8 cellular contexts compared by ENCODE assay signal in the genomic region with DNA sequence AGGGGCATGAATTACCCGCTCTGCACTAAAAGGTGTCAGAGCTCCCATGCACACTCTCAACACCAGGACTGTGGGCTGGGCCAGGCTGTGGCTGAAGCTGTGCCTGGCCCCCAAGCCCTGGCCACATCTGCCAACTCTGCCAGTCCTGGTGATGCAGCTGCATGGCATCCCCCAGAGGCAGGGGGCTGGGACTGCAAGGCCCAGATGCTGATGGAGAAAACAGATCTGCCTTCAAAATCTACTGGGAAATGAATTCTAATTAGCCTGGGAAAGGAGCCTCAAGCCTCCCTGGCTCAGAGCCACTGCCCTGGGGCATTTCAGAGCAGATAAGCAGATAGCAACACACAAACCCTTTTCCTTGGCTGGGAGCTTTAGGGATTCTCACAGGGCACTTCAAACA. TPM values are rescaled to one million over a fixed set of nuclear protein-coding genes. Genes with fewer than 3 reads are reported as not detected.
A peak's percentile ranks its signal among the peaks of the same experiment; 100 is the strongest.
DNase-seq lines count a peak whose midpoint lies in the region; ATAC-seq, FAIRE-seq and TF ChIP-seq lines count a peak whose summit lies in the region.
"Had no signal": no experiment of that assay in that cellular context is flagged by ENCODE, and none has a peak within 500 bp of the region (broad histone marks: within the 10 kb centered on the region; RNA-seq: fewer than 3 reads in every experiment).

No MANE protein-coding gene starts in this region.

- no peak for DNase-seq in mesenchymal stem cell
- DNase-seq in stimulated activated CD4-positive, alpha-beta T cell treated with anti-CD3 and anti-CD28 coated beads, Interleukin-4, amount 100 ng/mL, for 4 hours: no peak
- DNase-seq in GM19239 (ENCODE audit: insufficient read length, low spot score): no peak
- DNase-seq in activated CD4-positive, alpha-beta memory T cell treated with anti-CD3 and anti-CD28 coated beads, Interleukin-2, amount 10 ng/mL, durations not matched to agents 7 days and 5 days: no peak

- no peaks in the 10 kb centered on the region for H3K79me1 ChIP-seq in mesenchymal stem cell (replicated peaks; ENCODE audit: low read length, poor library complexity, severe bottlenecking)

- H3K36me3 ChIP-seq in OCI-LY3 (replicated peaks; ENCODE audit: low read depth, low read length) (no peaks in the 10 kb centered on the region), mesenchymal stem cell (ENCODE audit: control insufficient read depth in 1 of 2, insufficient read depth in 2 of 2, low read depth in 1 of 2, low read length in 2 of 2) (no peaks in the 10 kb centered on the region)

- no peaks in the 10 kb centered on the region for H3K4me1 ChIP-seq in OCI-LY3 (ENCODE audit: low read length)
- H3K4me1 ChIP-seq in mesenchymal stem cell (ENCODE audit: control insufficient read depth, insufficient read depth, low read depth, low read length): peaks cover 13% of the 10 kb centered on the region

- no peak overlapping the region for H3K4me3 Mint-ChIP-seq in activated CD4-positive, alpha-beta memory T cell treated with anti-CD3 and anti-CD28 coated beads, Interleukin-2, amount 10 ng/mL, durations not matched to agents 7 days and 5 days

- peak; percentile 40 for ATAC-seq in GM18907 (IDR thresholded peaks at IDR 0.05; ENCODE audit: unreplicated experiment)

- peak overlapping the region in 1 of 2 experiments; percentile 59 for H3K14ac ChIP-seq in mesenchymal stem cell (ENCODE audit: low read length in 2 of 2)

- no peak for FAIRE-seq in GM19239 (lab: Jason Lieb, UNC)

- H3K23ac ChIP-seq in mesenchymal stem cell (ENCODE audit: low read length in 2 of 2): no peak overlapping the region

- H3K9me3 ChIP-seq in OCI-LY3 (ENCODE audit: insufficient read depth, low read length): no peaks in the 10 kb centered on the region
- H3K9me3 ChIP-seq in mesenchymal stem cell (ENCODE audit: control insufficient read depth, low read length): no peaks in the 10 kb centered on the region

- no peak overlapping the region for H3K4ac ChIP-seq in mesenchymal stem cell (ENCODE audit: low read depth in 1 of 2, low read length in 2 of 2)

- POLR2A ChIA-PET in activated CD4-positive, alpha-beta memory T cell treated with anti-CD3 and anti-CD28 coated beads, Interleukin-2, amount 10 ng/mL, durations not matched to agents 7 days and 5 days (lab: Charles Lee): no interaction called here

- no peaks in the 10 kb centered on the region for H4K20me1 ChIP-seq in OCI-LY3 (ENCODE audit: insufficient read depth, low read length)

- TF ChIP-seq CTCF in OCI-LY3 (IDR thresholded peaks at IDR 0.05; ENCODE audit: low read depth, low read length): peak; percentile 27

- H3K9me3 Mint-ChIP-seq in activated CD4-positive, alpha-beta memory T cell treated with anti-CD3 and anti-CD28 coated beads, Interleukin-2, amount 10 ng/mL, durations not matched to agents 7 days and 5 days: no peaks in the 10 kb centered on the region
- H3K9me3 Mint-ChIP-seq: brain had no signal

- no peak overlapping the region for H3K9ac ChIP-seq in OCI-LY3 (ENCODE audit: low read length)
- no peak overlapping the region for H3K9ac ChIP-seq in mesenchymal stem cell (ENCODE audit: low read length)

- H4K91ac ChIP-seq in mesenchymal stem cell (ENCODE audit: low read length): no peak overlapping the region

- H3K36me3 Mint-ChIP-seq in activated CD4-positive, alpha-beta memory T cell treated with anti-CD3 and anti-CD28 coated beads, Interleukin-2, amount 10 ng/mL, durations not matched to agents 7 days and 5 days (ENCODE audit: low read depth): no peaks in the 10 kb centered on the region
- H3K36me3 Mint-ChIP-seq: brain had no signal

- H2BK120ac ChIP-seq in mesenchymal stem cell (ENCODE audit: low read depth, low read length): no peak overlapping the region

- peaks cover 20% of the 10 kb centered on the region for H3K27me3 Mint-ChIP-seq in activated CD4-positive, alpha-beta memory T cell treated with anti-CD3 and anti-CD28 coated beads, Interleukin-2, amount 10 ng/mL, durations not matched to agents 7 days and 5 days

- H2AFZ ChIP-seq in OCI-LY3 (ENCODE audit: low read depth, low read length) (no peak overlapping the region), mesenchymal stem cell (ENCODE audit: low read depth, low read length) (no peak overlapping the region)

- H3K27me3 ChIP-seq in OCI-LY3 (ENCODE audit: low read depth, low read length) (no peaks in the 10 kb centered on the region), mesenchymal stem cell (ENCODE audit: control insufficient read depth in 1 of 2, insufficient read depth in 1 of 2, low read length in 2 of 2) (peaks cover 36 to 44% of the 10 kb centered on the region in 2 experiments)

- no peak overlapping the region for H2BK12ac ChIP-seq in mesenchymal stem cell (ENCODE audit: low read length in 2 of 2)

- H3K4me2 ChIP-seq in OCI-LY3 (ENCODE audit: low read length) (no peak overlapping the region), mesenchymal stem cell (ENCODE audit: low read length, poor library complexity, severe bottlenecking) (no peak overlapping the region)

- H3K18ac ChIP-seq in mesenchymal stem cell (ENCODE audit: low read depth in 1 of 2, low read length in 2 of 2): no peak overlapping the region

- no peak overlapping the region for H4K8ac ChIP-seq in mesenchymal stem cell (ENCODE audit: low read length)

- H2BK15ac ChIP-seq in mesenchymal stem cell (ENCODE audit: low read depth, poor library complexity, severe bottlenecking): peak overlapping the region; percentile 20

- H3K27ac ChIP-seq in OCI-LY3 (ENCODE audit: low read length): no peak overlapping the region
- H3K27ac ChIP-seq in mesenchymal stem cell (ENCODE audit: low read length, poor library complexity, severe bottlenecking): no peak overlapping the region

- H3K27ac Mint-ChIP-seq in activated CD4-positive, alpha-beta memory T cell treated with anti-CD3 and anti-CD28 coated beads, Interleukin-2, amount 10 ng/mL, durations not matched to agents 7 days and 5 days: no peak overlapping the region

- no peak overlapping the region for H2BK5ac ChIP-seq in mesenchymal stem cell (ENCODE audit: low read depth, low read length, poor library complexity, severe bottlenecking)

- no peaks in the 10 kb centered on the region for H3K79me2 ChIP-seq in OCI-LY3 (ENCODE audit: low read length)

- no peak overlapping the region for H3K4me3 ChIP-seq in OCI-LY3 (ENCODE audit: low read length)
- H3K4me3 ChIP-seq in mesenchymal stem cell (ENCODE audit: insufficient read depth in 1 of 2, low read depth in 1 of 2, low read length in 2 of 2): no peak overlapping the region

- H3K4me1 Mint-ChIP-seq in activated CD4-positive, alpha-beta memory T cell treated with anti-CD3 and anti-CD28 coated beads, Interleukin-2, amount 10 ng/mL, durations not matched to agents 7 days and 5 days: peaks cover 8% of the 10 kb centered on the region

- whole genome bisulfite sequencing in mesenchymal stem cell: 88% methylated on average over 1 of the region's 1 CpG

- CTCF ChIA-PET in activated CD4-positive, alpha-beta memory T cell treated with anti-CD3 and anti-CD28 coated beads, Interleukin-2, amount 10 ng/mL, durations not matched to agents 7 days and 5 days (lab: Charles Lee): interaction anchor here (0.6 kb wide), 1 partner anchor 20 kb away, joined by 3 read pairs; no protein-coding TSS in a partner anchor

- H2AK5ac ChIP-seq in mesenchymal stem cell (ENCODE audit: low read length, severe bottlenecking): no peak overlapping the region

RNA-seq across cellular contexts. Expression of a gene that starts 3.4 kb away (rescaled TPM):
- polyA plus RNA-seq in mesenchymal stem cell (2013, experiment 1 of 2): 0.26 TPM
- polyA plus RNA-seq in mesenchymal stem cell (2013, experiment 2 of 2): 0.32 TPM
- total RNA-seq in activated CD4-positive, alpha-beta memory T cell treated with anti-CD3 and anti-CD28 coated beads, Interleukin-2, amount 10 ng/mL, durations not matched to agents 7 days and 5 days: not detected

RNA-seq across cellular contexts. Expression of a gene that starts 27.4 kb away (rescaled TPM):
- 7.8 TPM for polyA plus RNA-seq in mesenchymal stem cell (2013, experiment 1 of 2)
- polyA plus RNA-seq in mesenchymal stem cell (2013, experiment 2 of 2): 8.9 TPM
- 10 to 100 TPM; 30.8 to 33.9 TPM for total RNA-seq in activated CD4-positive, alpha-beta memory T cell treated with anti-CD3 and anti-CD28 coated beads, Interleukin-2, amount 10 ng/mL, durations not matched to agents 7 days and 5 days

RNA-seq across cellular contexts. Expression of a gene that starts 44.0 kb away (rescaled TPM):
- polyA plus RNA-seq in mesenchymal stem cell (2013, experiment 1 of 2): 0.06 TPM
- 0.03 TPM for polyA plus RNA-seq in mesenchymal stem cell (2013, experiment 2 of 2)
- under 1 TPM in 1 of 2 experiments, not detected in 1; 0.10 TPM for total RNA-seq in activated CD4-positive, alpha-beta memory T cell treated with anti-CD3 and anti-CD28 coated beads, Interleukin-2, amount 10 ng/mL, durations not matched to agents 7 days and 5 days
- total RNA-seq: skeletal muscle tissue had no signal

RNA-seq across cellular contexts. Expression of a gene that starts 58.6 kb away (rescaled TPM):
- polyA plus RNA-seq in mesenchymal stem cell (2013, experiment 1 of 2): 112 TPM
- polyA plus RNA-seq in mesenchymal stem cell (2013, experiment 2 of 2): 112 TPM
- total RNA-seq in activated CD4-positive, alpha-beta memory T cell treated with anti-CD3 and anti-CD28 coated beads, Interleukin-2, amount 10 ng/mL, durations not matched to agents 7 days and 5 days: 10 to 100 TPM; 35.1 to 36.2 TPM
